In the genomic region with DNA sequence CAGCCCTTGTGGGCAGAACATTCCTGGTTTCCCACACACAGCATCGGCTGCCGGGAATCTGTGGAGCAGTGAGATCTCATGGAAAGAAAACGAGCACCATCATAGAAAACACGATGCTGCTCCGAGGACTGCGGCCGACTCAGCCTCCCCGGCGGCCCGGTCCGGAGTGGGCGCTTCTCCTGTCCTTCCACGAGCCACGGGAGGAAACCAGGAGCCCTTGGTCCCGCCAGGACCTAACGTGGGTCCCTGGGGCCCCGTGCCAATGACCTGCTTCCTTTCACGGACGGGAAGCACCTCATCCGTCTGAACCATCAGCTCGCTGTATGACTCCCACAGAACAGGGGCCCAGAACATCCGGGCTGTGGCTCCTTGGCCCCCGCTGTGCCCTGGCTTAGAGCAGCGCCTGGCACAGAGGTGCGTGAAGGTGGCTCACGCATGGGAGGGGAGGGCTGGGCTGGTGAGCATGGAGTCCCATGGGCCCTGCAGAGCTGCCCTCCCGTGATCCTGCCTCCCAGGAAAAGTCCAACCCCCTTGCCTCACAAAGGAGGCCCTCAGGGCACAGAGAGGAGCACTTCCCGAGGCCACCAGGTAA, we compare ENCODE assay signal across 15 cellular contexts.
"Had no signal": no experiment of that assay in that cellular context is flagged by ENCODE, and none has a peak within 500 bp of the region (broad histone marks: within the 10 kb centered on the region; RNA-seq: fewer than 3 reads in every experiment).

No MANE protein-coding gene starts in this region.

- H3K27ac Mint-ChIP-seq: activated naive CD8-positive, alpha-beta T cell treated with anti-CD3 and anti-CD28 coated beads, Interleukin-2, amount 10 ng/mL, durations not matched to agents 7 days and 5 days; mesothelial cell of epicardium had no signal

- H3K27ac ChIP-seq: coronary artery, epithelial cell of prostate, gastrocnemius medialis had no signal

- H3K4me3 ChIP-seq: coronary artery, gastrocnemius medialis had no signal

- H3K36me3 ChIP-seq: gastrocnemius medialis had no signal

- H3K9me3 ChIP-seq: gastrocnemius medialis had no signal

- H3K4me3 Mint-ChIP-seq: activated CD8-positive, alpha-beta memory T cell treated with anti-CD3 and anti-CD28 coated beads, Interleukin-2, amount 10 ng/mL, durations not matched to agents 7 days and 5 days; activated naive CD8-positive, alpha-beta T cell treated with anti-CD3 and anti-CD28 coated beads, Interleukin-2, amount 10 ng/mL, durations not matched to agents 7 days and 5 days; activated T-cell treated with anti-CD3 and anti-CD28 coated beads, Interleukin-2, amount 50 U/mL, for 24 hours; mesothelial cell of epicardium had no signal

- H3K27me3 ChIP-seq: gastrocnemius medialis had no signal

- DNase-seq: activated CD4-positive, alpha-beta T cell treated with anti-CD3 and anti-CD28 coated beads, Interleukin-2, amount 50 U/mL, for 4 hours; activated CD8-positive, alpha-beta memory T cell treated with anti-CD3 and anti-CD28 coated beads, Interleukin-2, amount 10 ng/mL, durations not matched to agents 7 days and 5 days; activated gamma-delta T cell treated with Interleukin-2 at 50 U/mL for 16 hours; activated naive CD8-positive, alpha-beta T cell treated with anti-CD3 and anti-CD28 coated beads, Interleukin-2, amount 10 ng/mL, durations not matched to agents 7 days and 5 days; activated T-cell treated with anti-CD3 and anti-CD28 coated beads, Interleukin-2, amount 50 U/mL, for 24 hours; anterior cingulate cortex; effector memory CD4-positive, alpha-beta T cell; gastrocnemius medialis; naive B cell; stimulated activated CD4-positive, alpha-beta T cell treated with anti-CD3 and anti-CD28 coated beads, Interleukin-15, amount 100 ng/mL, for 24 hours; stimulated activated CD4-positive, alpha-beta T cell treated with anti-CD3 and anti-CD28 coated beads, Interleukin-4, amount 100 ng/mL, for 24 hours; T-helper 2 cell had no signal

- H3K27me3 Mint-ChIP-seq: activated CD8-positive, alpha-beta memory T cell treated with anti-CD3 and anti-CD28 coated beads, Interleukin-2, amount 10 ng/mL, durations not matched to agents 7 days and 5 days; activated naive CD8-positive, alpha-beta T cell treated with anti-CD3 and anti-CD28 coated beads, Interleukin-2, amount 10 ng/mL, durations not matched to agents 7 days and 5 days; activated T-cell treated with anti-CD3 and anti-CD28 coated beads, Interleukin-2, amount 50 U/mL, for 24 hours; naive B cell had no signal

- H3K9me3 Mint-ChIP-seq: activated naive CD8-positive, alpha-beta T cell treated with anti-CD3 and anti-CD28 coated beads, Interleukin-2, amount 10 ng/mL, durations not matched to agents 7 days and 5 days; activated T-cell treated with anti-CD3 and anti-CD28 coated beads, Interleukin-2, amount 50 U/mL, for 24 hours; mesothelial cell of epicardium; naive B cell had no signal
